In the genomic region with DNA sequence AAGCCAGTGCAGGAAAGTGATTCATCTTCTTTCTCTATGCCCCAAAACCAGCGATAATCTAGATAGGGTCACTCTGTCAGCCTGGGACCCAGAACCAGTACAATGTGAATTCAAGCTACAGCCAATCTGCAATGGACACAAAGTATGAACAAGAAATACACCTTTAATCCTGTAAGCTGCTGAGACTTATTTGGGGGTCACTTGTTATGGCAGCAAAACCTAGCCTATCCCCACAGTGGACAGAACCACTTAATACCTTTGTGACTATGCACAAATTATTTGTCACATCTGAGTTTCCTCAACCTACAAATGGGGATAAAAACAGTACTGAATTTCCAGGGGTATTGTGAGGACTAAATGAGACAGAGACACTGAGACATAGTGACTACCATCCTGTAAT, we compare ENCODE assay signal across 26 cellular contexts.
"Had no signal": no experiment of that assay in that cellular context is flagged by ENCODE, and none has a peak within 500 bp of the region (broad histone marks: within the 10 kb centered on the region; RNA-seq: fewer than 3 reads in every experiment).

No MANE protein-coding gene starts in this region.

- FAIRE-seq: colon, endometrium, keratinocyte had no signal

- H3K27me3 ChIP-seq: dorsolateral prefrontal cortex, esophagus squamous epithelium, gastrocnemius medialis, heart right ventricle, left lung had no signal

- H3K27ac ChIP-seq: coronary artery, dorsolateral prefrontal cortex, epithelial cell of prostate, esophagus squamous epithelium, gastrocnemius medialis, heart right ventricle, left lung, lower lobe of right lung had no signal

- H3K4me1 ChIP-seq: gastrocnemius medialis, heart right ventricle, left lung, lower lobe of right lung had no signal

- ATAC-seq: esophagus mucosa, gastrocnemius medialis, heart right ventricle, left lung, left ventricle myocardium superior, lower lobe of right lung, mucosa of descending colon had no signal

- DNase-seq: dermis blood vessel endothelial cell; dorsolateral prefrontal cortex; effector CD4-positive, alpha-beta T cell; effector memory CD4-positive, alpha-beta T cell; endodermal cell; erythroblast; esophagus squamous epithelium; foreskin fibroblast; foreskin melanocyte; gastrocnemius medialis; glutamatergic neuron; head of caudate nucleus; heart right ventricle; hippocampal formation; left cardiac atrium; left lung; left ventricle myocardium superior; lower lobe of right lung; mesenchymal stem cell; mucosa of descending colon had no signal

- H3K9me3 ChIP-seq: esophagus squamous epithelium, gastrocnemius medialis, heart right ventricle, left lung, lower lobe of right lung, mucosa of descending colon had no signal

- H3K36me3 ChIP-seq: gastrocnemius medialis had no signal

- H3K4me3 ChIP-seq: coronary artery, dorsolateral prefrontal cortex, esophagus squamous epithelium, gastrocnemius medialis, heart right ventricle, left lung, lower lobe of right lung, mucosa of descending colon had no signal
